23 cellular contexts compared by ENCODE assay signal in genomic region chr12:40681148-40681547, GRCh38. TPM values are rescaled to one million over a fixed set of nuclear protein-coding genes. Genes with fewer than 3 reads are reported as not detected.
DNase-seq lines count a peak whose midpoint lies in the region; ATAC-seq, FAIRE-seq and TF ChIP-seq lines count a peak whose summit lies in the region.
"Had no signal": no experiment of that assay in that cellular context is flagged by ENCODE, and none has a peak within 500 bp of the region (broad histone marks: within the 10 kb centered on the region; RNA-seq: fewer than 3 reads in every experiment).

No MANE protein-coding gene starts in this region.

- no peaks in the 10 kb centered on the region for H3K9me2 ChIP-seq in Karpas-422 (replicated peaks; ENCODE audit: insufficient read depth, low read length)

- H3K27me3 ChIP-seq in Karpas-422 (ENCODE audit: low read length) (no peaks in the 10 kb centered on the region), adrenal gland (no peaks in the 10 kb centered on the region)
- H3K27me3 ChIP-seq: MG63 had no signal

- TF ChIP-seq CTCF in adrenal gland (IDR thresholded peaks at IDR 0.05) = no peak

- H3K4me1 ChIP-seq in Karpas-422 (ENCODE audit: low read length) (no peaks in the 10 kb centered on the region), adrenal gland (replicated peaks in 1 of 2) (no peaks in the 10 kb centered on the region)
- H3K4me1 ChIP-seq: SJCRH30 had no signal

- H3K9me3 ChIP-seq in Karpas-422 (ENCODE audit: low read length) = no peaks in the 10 kb centered on the region
- no peaks in the 10 kb centered on the region for H3K9me3 ChIP-seq in adrenal gland (replicated peaks in 1 of 3)
- H3K9me3 ChIP-seq: MG63, SJCRH30 had no signal

- 69 to 72% (median 70%) methylated on average over 2 of the region's 2 CpGs for WGBS in adrenal gland, 4 donors

- peak; percentile 76 for ATAC-seq in GM19395 (IDR thresholded peaks at IDR 0.05; ENCODE audit: unreplicated experiment)
- ATAC-seq: HCT116 had no signal

- no peak for TF ChIP-seq POLR2A in adrenal gland (IDR thresholded peaks at IDR 0.05)

- H2AFZ ChIP-seq in Karpas-422 (ENCODE audit: low read length) = no peak overlapping the region

- H3K27ac ChIP-seq in Karpas-422 (ENCODE audit: low read length) (no peak overlapping the region), adrenal gland (no peak overlapping the region)
- H3K27ac ChIP-seq: SJCRH30 had no signal

- no peak overlapping the region for H3K4me3 ChIP-seq in Karpas-422 (ENCODE audit: low read length)
- no peak overlapping the region for H3K4me3 ChIP-seq in adrenal gland
- H3K4me3 ChIP-seq: MG63, SJCRH30 had no signal

- no peaks in the 10 kb centered on the region for H4K20me1 ChIP-seq in Karpas-422 (ENCODE audit: insufficient read depth, low read depth, low read length)

- no peak for FAIRE-seq in RCC 7860 (lab: Jason Lieb, UNC)
- FAIRE-seq: GM12892, GM18507, H1 had no signal

- DNase-seq in Karpas-422 (peak; percentile 41), NOMO-1 treated with dmso at 0.1 percent for 144 hours (lab: John Stamatoyannopoulos, UW; ENCODE audit: unreplicated experiment) (peak; percentile 9), SKM-1 treated with dmso at 0.1 percent for 144 hours (lab: John Stamatoyannopoulos, UW; ENCODE audit: unreplicated experiment) (no peak), adrenal gland (no peak), RCC 7860 (ENCODE audit: low spot score) (no peak)
- DNase-seq in stimulated activated CD4-positive, alpha-beta T cell treated with anti-CD3 and anti-CD28 coated beads, Interleukin-4, amount 100 ng/mL, for 1 hour = no peak
- DNase-seq: CD4-positive, alpha-beta T cell; COR-L47; DMS79 treated with DMSO at 0.1 percent for 48 hours; MG63; NCI-H1105; NCI-H146; NCI-H2029; NCI-H226; NCI-H524 treated with DMSO at 0.1 percent for 48 hours; SJCRH30; T-helper 1 cell had no signal

- no peak overlapping the region for H3K9ac ChIP-seq in Karpas-422 (ENCODE audit: low read length)

- H3K36me3 ChIP-seq in Karpas-422 (ENCODE audit: insufficient read depth, low read length) (no peaks in the 10 kb centered on the region), adrenal gland (replicated peaks in 1 of 2) (no peaks in the 10 kb centered on the region)
- H3K36me3 ChIP-seq: MG63, SJCRH30 had no signal

- intact Hi-C loops in adrenal gland (cut with DNase I) = no loop called here

- no peak overlapping the region for H3K4me2 ChIP-seq in Karpas-422 (ENCODE audit: low read depth, low read length, poor library complexity, severe bottlenecking)

- H3K79me2 ChIP-seq in Karpas-422 (ENCODE audit: low read length) = no peaks in the 10 kb centered on the region

RNA-seq across cellular contexts. Expression of gene CNTN1, which starts 11.1 kb away (rescaled TPM):
- not detected in 2 replicates for total RNA-seq in Karpas-422 (2014; rRNA removed; shearing (Covaris generic); ENCODE audit: low replicate concordance)
- total RNA-seq in adrenal gland = 10 to 100 TPM in 5 of 8 donors, 1 to 10 TPM in 3; 5.4 to 76.8 (median 20.7) TPM
- 10 to 100 TPM in 2 of 3 donors, 1 to 10 TPM in 1; 3.8 to 58.1 (median 13.4) TPM for polyA plus RNA-seq in adrenal gland
- total RNA-seq: CD4-positive, alpha-beta T cell; LHCN-M2 had no signal

Comparison
In these comparisons a context has a peak if more than half of its experiments do, and no peak if none do; other contexts are left out.
1. DNase-seq: peak in Karpas-422 (single experiment) and NOMO-1 treated with dmso at 0.1 percent for 144 hours (single experiment); none in SKM-1 treated with dmso at 0.1 percent for 144 hours (single experiment), stimulated activated CD4-positive, alpha-beta T cell treated with anti-CD3 and anti-CD28 coated beads, Interleukin-4, amount 100 ng/mL, for 1 hour (single experiment), adrenal gland (0 of 7) and RCC 7860 (single experiment).